Comparison of ENCODE assay signal across 17 cellular contexts in genomic region chr5:56693220-56693579, GRCh38.
A peak's percentile ranks its signal among the peaks of the same experiment; 100 is the strongest.
DNase-seq lines count a peak whose midpoint lies in the region; ATAC-seq and TF ChIP-seq lines count a peak whose summit lies in the region.
"Had no signal": no experiment of that assay in that cellular context is flagged by ENCODE, and none has a peak within 500 bp of the region (broad histone marks: within the 10 kb centered on the region; RNA-seq: fewer than 3 reads in every experiment).

No MANE protein-coding gene starts in this region.

- H3K27me3 Mint-ChIP-seq in CD4-positive, alpha-beta memory T cell: no peaks in the 10 kb centered on the region
- peaks cover 1% of the 10 kb centered on the region for H3K27me3 Mint-ChIP-seq in activated CD4-positive, alpha-beta T cell treated with anti-CD3 and anti-CD28 coated beads, Interleukin-2, amount 10 ng/mL, durations not matched to agents 24 days and 14 days
- H3K27me3 Mint-ChIP-seq in activated naive CD4-positive, alpha-beta T cell treated with anti-CD3 and anti-CD28 coated beads, Interleukin-2, amount 50 U/mL, for 24 hours: no peaks in the 10 kb centered on the region

- peak overlapping the region; percentile 71 to 95 (median 93) for H3K27ac Mint-ChIP-seq in CD4-positive, alpha-beta memory T cell
- peak overlapping the region; percentile 79 for H3K27ac Mint-ChIP-seq in activated CD4-positive, alpha-beta T cell treated with anti-CD3 and anti-CD28 coated beads, Interleukin-2, amount 10 ng/mL, durations not matched to agents 24 days and 14 days
- H3K27ac Mint-ChIP-seq in activated naive CD4-positive, alpha-beta T cell treated with anti-CD3 and anti-CD28 coated beads, Interleukin-2, amount 50 U/mL, for 24 hours: peak overlapping the region; percentile 10

- H3K4me1 Mint-ChIP-seq in CD4-positive, alpha-beta memory T cell: peaks cover 66 to 96% (median 84%) of the 10 kb centered on the region in 4 donors
- peaks cover 74% of the 10 kb centered on the region for H3K4me1 Mint-ChIP-seq in activated CD4-positive, alpha-beta T cell treated with anti-CD3 and anti-CD28 coated beads, Interleukin-2, amount 10 ng/mL, durations not matched to agents 24 days and 14 days
- H3K4me1 Mint-ChIP-seq in activated naive CD4-positive, alpha-beta T cell treated with anti-CD3 and anti-CD28 coated beads, Interleukin-2, amount 50 U/mL, for 24 hours: peaks cover 87% of the 10 kb centered on the region

- peaks cover 91% of the 10 kb centered on the region for H3K4me1 ChIP-seq in CD4-positive, alpha-beta memory T cell (ENCODE audit: insufficient read depth, low read length)
- H3K4me1 ChIP-seq: breast epithelium had no signal

- peaks cover 4 to 11% of the 10 kb centered on the region in 2 donors for H3K36me3 Mint-ChIP-seq in CD4-positive, alpha-beta memory T cell
- peaks cover 5% of the 10 kb centered on the region for H3K36me3 Mint-ChIP-seq in activated CD4-positive, alpha-beta T cell treated with anti-CD3 and anti-CD28 coated beads, Interleukin-2, amount 10 ng/mL, durations not matched to agents 24 days and 14 days (ENCODE audit: low read depth)
- H3K36me3 Mint-ChIP-seq in activated naive CD4-positive, alpha-beta T cell treated with anti-CD3 and anti-CD28 coated beads, Interleukin-2, amount 50 U/mL, for 24 hours: peaks cover 6% of the 10 kb centered on the region

- no peak for ATAC-seq in GM21515 (IDR thresholded peaks at IDR 0.05; ENCODE audit: unreplicated experiment)
- ATAC-seq: HepG2 had no signal

- H3K27ac ChIP-seq in CD4-positive, alpha-beta memory T cell (ENCODE audit: low read depth, low read length): no peak overlapping the region
- no peak overlapping the region for H3K27ac ChIP-seq in substantia nigra (ENCODE audit: low read depth, low read length, poor library complexity, severe bottlenecking)
- H3K27ac ChIP-seq: breast epithelium had no signal

- peaks cover 0 to 3% (median 0%) of the 10 kb centered on the region in 8 donors for H3K9me3 Mint-ChIP-seq in CD4-positive, alpha-beta memory T cell
- H3K9me3 Mint-ChIP-seq in activated CD4-positive, alpha-beta T cell treated with anti-CD3 and anti-CD28 coated beads, Interleukin-2, amount 10 ng/mL, durations not matched to agents 24 days and 14 days: peaks cover 8% of the 10 kb centered on the region
- peaks cover 4% of the 10 kb centered on the region for H3K9me3 Mint-ChIP-seq in activated naive CD4-positive, alpha-beta T cell treated with anti-CD3 and anti-CD28 coated beads, Interleukin-2, amount 50 U/mL, for 24 hours

- no peaks in the 10 kb centered on the region for H3K9me3 ChIP-seq in CD4-positive, alpha-beta memory T cell (ENCODE audit: control insufficient read depth in 1 of 2, low read length in 2 of 2)
- H3K9me3 ChIP-seq: breast epithelium, neutrophil had no signal

- no peaks in the 10 kb centered on the region for H3K36me3 ChIP-seq in CD4-positive, alpha-beta memory T cell (ENCODE audit: insufficient read depth, low read length)
- H3K36me3 ChIP-seq: breast epithelium, neutrophil had no signal

- CTCF ChIA-PET in CD4-positive, alpha-beta memory T cell (lab: Charles Lee; ENCODE audit: partially characterized antibody): interaction anchor here (1.7 kb wide), 1 partner anchor 144 kb away, joined by 5 read pairs; no protein-coding TSS in a partner anchor

- H3K27me3 ChIP-seq in CD4-positive, alpha-beta memory T cell (ENCODE audit: insufficient read depth, low read length): no peaks in the 10 kb centered on the region
- H3K27me3 ChIP-seq: breast epithelium, neutrophil had no signal

- peak overlapping the region in 7 of 8 donors; percentile 65 to 87 (median 77) for H3K4me3 Mint-ChIP-seq in CD4-positive, alpha-beta memory T cell
- peak overlapping the region; percentile 60 for H3K4me3 Mint-ChIP-seq in activated CD4-positive, alpha-beta T cell treated with anti-CD3 and anti-CD28 coated beads, Interleukin-2, amount 10 ng/mL, durations not matched to agents 24 days and 14 days
- peak overlapping the region; percentile 79 for H3K4me3 Mint-ChIP-seq in activated naive CD4-positive, alpha-beta T cell treated with anti-CD3 and anti-CD28 coated beads, Interleukin-2, amount 50 U/mL, for 24 hours

- POLR2A ChIA-PET in CD4-positive, alpha-beta memory T cell (lab: Charles Lee; ENCODE audit: partially characterized antibody): interaction anchor here (1.0 to 10.6 kb wide), 8 partner anchors 7 to 1621 kb away, joined by 3 to 114 read pairs (median 10); no protein-coding TSS in a partner anchor

- no peak for TF ChIP-seq CTCF in GM13977 (IDR thresholded peaks at IDR 0.05; ENCODE audit: extremely low read depth, insufficient read depth, missing control alignments)

- DNase-seq in CD4-positive, alpha-beta memory T cell: peak in 1 of 5 donors; percentile 56
- DNase-seq in activated CD4-positive, alpha-beta T cell treated with anti-CD3 and anti-CD28 coated beads, Interleukin-2, amount 10 ng/mL, durations not matched to agents 24 days and 14 days: no peak
- DNase-seq in stimulated activated CD4-positive, alpha-beta T cell treated with anti-CD3 and anti-CD28 coated beads, Interleukin-2, amount 100 ng/mL, for 48 hours: peak; percentile 24 to 37
- DNase-seq in substantia nigra (lab: John Stamatoyannopoulos, UW) (no peak), GM13977 (ENCODE audit: low spot score) (no peak), posterior vena cava (ENCODE audit: low spot score) (no peak)
- DNase-seq: AML-193; effector CD8-positive, alpha-beta T cell; foreskin fibroblast; mesenchymal stem cell; NCI-H1105; NCI-H345 had no signal

- intact Hi-C loops in CD4-positive, alpha-beta memory T cell (cut with micrococcal nuclease): loop anchor here (2.0 to 5.0 kb wide), 4 partner anchors 106 to 421 kb away; no protein-coding TSS in a partner anchor
- intact Hi-C loops in activated CD4-positive, alpha-beta T cell treated with anti-CD3 and anti-CD28 coated beads, Interleukin-2, amount 10 ng/mL, durations not matched to agents 24 days and 14 days (cut with micrococcal nuclease): loop anchor here (2.0 to 10.0 kb wide), 8 partner anchors 18 to 418 kb away; partner anchors contain the start of gene MAP3K1
- intact Hi-C loops in posterior vena cava (cut with DNase I): no loop called here

- H3K4me3 ChIP-seq in CD4-positive, alpha-beta memory T cell (ENCODE audit: low read length in 2 of 2): peak overlapping the region in 1 of 2 donors; percentile 53
- H3K4me3 ChIP-seq: breast epithelium had no signal

- in situ Hi-C loops in GM13977 (cut with MboI; ENCODE audit: low pct_unique_long_range_greater_than_20kb, low sequenced_read_pairs, unreplicated experiment): no loop called here

Comparison
In these comparisons a context has a peak if more than half of its experiments do, and no peak if none do; other contexts are left out.
1. DNase-seq: peak in stimulated activated CD4-positive, alpha-beta T cell treated with anti-CD3 and anti-CD28 coated beads, Interleukin-2, amount 100 ng/mL, for 48 hours (2 of 2); none in activated CD4-positive, alpha-beta T cell treated with anti-CD3 and anti-CD28 coated beads, Interleukin-2, amount 10 ng/mL, durations not matched to agents 24 days and 14 days (single experiment), substantia nigra (0 of 49), GM13977 (single experiment) and posterior vena cava (single experiment).
2. H3K27ac Mint-ChIP-seq: peak in every context shown above with its lines; median percentile 93 in CD4-positive, alpha-beta memory T cell; 79 in activated CD4-positive, alpha-beta T cell treated with anti-CD3 and anti-CD28 coated beads, Interleukin-2, amount 10 ng/mL, durations not matched to agents 24 days and 14 days; 10 in activated naive CD4-positive, alpha-beta T cell treated with anti-CD3 and anti-CD28 coated beads, Interleukin-2, amount 50 U/mL, for 24 hours.
3. intact Hi-C loops: an anchor here in CD4-positive, alpha-beta memory T cell (2.0 to 5.0 kb wide) and activated CD4-positive, alpha-beta T cell treated with anti-CD3 and anti-CD28 coated beads, Interleukin-2, amount 10 ng/mL, durations not matched to agents 24 days and 14 days (2.0 to 10.0 kb wide); none called in posterior vena cava.
4. Peak in every context shown above with its lines, with median percentiles within 50 percentile points of each other: H3K4me3 Mint-ChIP-seq.